ENCODE assay signal across 1 cellular context in the genomic region with DNA sequence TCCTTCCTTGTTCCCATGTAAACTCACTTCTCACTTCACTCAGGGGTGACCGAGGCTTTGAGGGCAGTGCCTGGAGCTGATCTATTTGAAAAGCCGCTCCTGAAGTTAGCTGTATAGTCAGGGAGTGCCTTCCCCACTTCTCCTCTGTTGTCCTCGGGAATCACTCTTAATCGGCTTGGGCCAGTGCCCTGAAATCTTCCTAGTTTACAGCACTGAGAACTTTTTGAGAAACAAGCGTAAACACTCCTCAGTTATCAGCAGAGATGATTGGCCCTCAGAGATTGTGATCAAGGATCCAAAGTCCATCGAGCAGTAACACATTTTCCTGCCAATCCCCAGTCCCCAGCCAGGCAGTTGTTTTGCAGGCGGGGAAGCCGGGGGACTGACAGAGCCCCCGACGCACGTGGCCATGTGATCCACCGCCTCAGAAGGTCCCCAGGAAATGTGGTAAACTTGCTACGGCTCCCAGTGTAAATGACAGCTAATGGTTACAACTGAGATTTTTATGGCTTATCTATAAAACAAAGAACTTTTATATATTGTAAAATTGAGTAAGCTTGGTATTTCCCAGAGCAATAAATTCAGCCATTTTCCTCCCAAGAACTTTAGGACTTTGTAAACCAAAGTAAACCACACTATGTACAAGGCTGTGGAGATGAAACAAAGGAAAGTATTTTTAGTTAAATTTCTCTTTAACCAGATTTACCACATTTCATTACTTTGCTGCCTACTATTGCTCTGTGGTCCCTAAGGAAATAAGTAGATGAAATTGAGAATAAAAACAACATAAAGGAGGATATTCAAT.
A peak's percentile ranks its signal among the peaks of the same experiment; 100 is the strongest.
TF ChIP-seq lines count a peak whose summit lies in the region.

No MANE protein-coding gene starts in this region.

TF ChIP-seq in HepG2, 621 proteins besides CTCF, POLR2A, EP300 and RAD21 (continues in another document):
- no peak for TF ChIP-seq MLLT10 (CRISPR knock-in tag; IDR thresholded peaks at IDR 0.05)
- 0 out of 2 replicates have a peak, but pooled peaks have one; percentile 18 for TF ChIP-seq IRF2 (CRISPR knock-in tag; IDR thresholded peaks at IDR 0.05)
- TF ChIP-seq, protein P1, sequence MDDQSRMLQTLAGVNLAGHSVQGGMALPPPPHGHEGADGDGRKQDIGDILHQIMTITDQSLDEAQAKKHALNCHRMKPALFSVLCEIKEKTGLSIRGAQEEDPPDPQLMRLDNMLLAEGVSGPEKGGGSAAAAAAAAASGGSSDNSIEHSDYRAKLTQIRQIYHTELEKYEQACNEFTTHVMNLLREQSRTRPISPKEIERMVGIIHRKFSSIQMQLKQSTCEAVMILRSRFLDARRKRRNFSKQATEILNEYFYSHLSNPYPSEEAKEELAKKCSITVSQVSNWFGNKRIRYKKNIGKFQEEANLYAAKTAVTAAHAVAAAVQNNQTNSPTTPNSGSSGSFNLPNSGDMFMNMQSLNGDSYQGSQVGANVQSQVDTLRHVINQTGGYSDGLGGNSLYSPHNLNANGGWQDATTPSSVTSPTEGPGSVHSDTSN (CRISPR knock-in tag; IDR thresholded peaks at IDR 0.05; ENCODE audit: borderline replicate concordance) = no peak
- no peak for TF ChIP-seq JDP2 (CRISPR knock-in tag; IDR thresholded peaks at IDR 0.05; ENCODE audit: borderline replicate concordance)
- no peak for TF ChIP-seq TCF12 (IDR thresholded peaks at IDR 0.05)
- peak; percentile 74; the same call in 1 of the 2 replicates for TF ChIP-seq TCF12 (CRISPR knock-in tag; IDR thresholded peaks at IDR 0.05)
- TF ChIP-seq, protein P2, sequence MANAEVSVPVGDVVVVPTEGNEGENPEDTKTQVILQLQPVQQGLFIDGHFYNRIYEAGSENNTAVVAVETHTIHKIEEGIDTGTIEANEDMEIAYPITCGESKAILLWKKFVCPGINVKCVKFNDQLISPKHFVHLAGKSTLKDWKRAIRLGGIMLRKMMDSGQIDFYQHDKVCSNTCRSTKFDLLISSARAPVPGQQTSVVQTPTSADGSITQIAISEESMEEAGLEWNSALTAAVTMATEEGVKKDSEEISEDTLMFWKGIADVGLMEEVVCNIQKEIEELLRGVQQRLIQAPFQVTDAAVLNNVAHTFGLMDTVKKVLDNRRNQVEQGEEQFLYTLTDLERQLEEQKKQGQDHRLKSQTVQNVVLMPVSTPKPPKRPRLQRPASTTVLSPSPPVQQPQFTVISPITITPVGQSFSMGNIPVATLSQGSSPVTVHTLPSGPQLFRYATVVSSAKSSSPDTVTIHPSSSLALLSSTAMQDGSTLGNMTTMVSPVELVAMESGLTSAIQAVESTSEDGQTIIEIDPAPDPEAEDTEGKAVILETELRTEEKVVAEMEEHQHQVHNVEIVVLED (CRISPR knock-in tag; IDR thresholded peaks at IDR 0.05; ENCODE audit: borderline replicate concordance) = peak; percentile 43; the same call in 1 of the 2 replicates
- no peak for TF ChIP-seq TOE1 (CRISPR knock-in tag; IDR thresholded peaks at IDR 0.05)
- TF ChIP-seq DMAP1 (CRISPR knock-in tag; IDR thresholded peaks at IDR 0.05) = 0 out of 2 replicates have a peak, but pooled peaks have one; percentile 33
- TF ChIP-seq, protein P3, sequence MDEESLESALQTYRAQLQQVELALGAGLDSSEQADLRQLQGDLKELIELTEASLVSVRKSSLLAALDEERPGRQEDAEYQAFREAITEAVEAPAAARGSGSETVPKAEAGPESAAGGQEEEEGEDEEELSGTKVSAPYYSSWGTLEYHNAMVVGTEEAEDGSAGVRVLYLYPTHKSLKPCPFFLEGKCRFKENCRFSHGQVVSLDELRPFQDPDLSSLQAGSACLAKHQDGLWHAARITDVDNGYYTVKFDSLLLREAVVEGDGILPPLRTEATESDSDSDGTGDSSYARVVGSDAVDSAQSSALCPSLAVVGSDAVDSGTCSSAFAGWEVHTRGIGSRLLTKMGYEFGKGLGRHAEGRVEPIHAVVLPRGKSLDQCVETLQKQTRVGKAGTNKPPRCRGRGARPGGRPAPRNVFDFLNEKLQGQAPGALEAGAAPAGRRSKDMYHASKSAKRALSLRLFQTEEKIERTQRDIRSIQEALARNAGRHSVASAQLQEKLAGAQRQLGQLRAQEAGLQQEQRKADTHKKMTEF (CRISPR knock-in tag; IDR thresholded peaks at IDR 0.05) = peak; percentile 61; the same call in 1 of the 2 replicates
- TF ChIP-seq NFYC (CRISPR knock-in tag; IDR thresholded peaks at IDR 0.05) = peak; percentile 52; the same call in 1 of the 2 replicates
- TF ChIP-seq, protein P4, sequence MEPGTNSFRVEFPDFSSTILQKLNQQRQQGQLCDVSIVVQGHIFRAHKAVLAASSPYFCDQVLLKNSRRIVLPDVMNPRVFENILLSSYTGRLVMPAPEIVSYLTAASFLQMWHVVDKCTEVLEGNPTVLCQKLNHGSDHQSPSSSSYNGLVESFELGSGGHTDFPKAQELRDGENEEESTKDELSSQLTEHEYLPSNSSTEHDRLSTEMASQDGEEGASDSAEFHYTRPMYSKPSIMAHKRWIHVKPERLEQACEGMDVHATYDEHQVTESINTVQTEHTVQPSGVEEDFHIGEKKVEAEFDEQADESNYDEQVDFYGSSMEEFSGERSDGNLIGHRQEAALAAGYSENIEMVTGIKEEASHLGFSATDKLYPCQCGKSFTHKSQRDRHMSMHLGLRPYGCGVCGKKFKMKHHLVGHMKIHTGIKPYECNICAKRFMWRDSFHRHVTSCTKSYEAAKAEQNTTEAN (CRISPR knock-in tag; conservative IDR thresholded peaks at IDR 0.05) = 0 out of 2 replicates have a peak, but pooled peaks have one; percentile 22
- TF ChIP-seq MEIS2 (CRISPR knock-in tag; IDR thresholded peaks at IDR 0.05) = 0 out of 2 replicates have a peak, but pooled peaks have one; percentile 42
- 0 out of 2 replicates have a peak, but pooled peaks have one; percentile 22 for TF ChIP-seq ZBTB7A (CRISPR knock-in tag; IDR thresholded peaks at IDR 0.05)
- peak; percentile 73 for TF ChIP-seq ZNF205 (CRISPR knock-in tag; IDR thresholded peaks at IDR 0.05)
- TF ChIP-seq, protein P5, sequence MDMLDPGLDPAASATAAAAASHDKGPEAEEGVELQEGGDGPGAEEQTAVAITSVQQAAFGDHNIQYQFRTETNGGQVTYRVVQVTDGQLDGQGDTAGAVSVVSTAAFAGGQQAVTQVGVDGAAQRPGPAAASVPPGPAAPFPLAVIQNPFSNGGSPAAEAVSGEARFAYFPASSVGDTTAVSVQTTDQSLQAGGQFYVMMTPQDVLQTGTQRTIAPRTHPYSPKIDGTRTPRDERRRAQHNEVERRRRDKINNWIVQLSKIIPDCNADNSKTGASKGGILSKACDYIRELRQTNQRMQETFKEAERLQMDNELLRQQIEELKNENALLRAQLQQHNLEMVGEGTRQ (IDR thresholded peaks at IDR 0.05; ENCODE audit: low read depth, low read length) = no peak
- TF ChIP-seq, protein P5 (CRISPR knock-in tag; IDR thresholded peaks at IDR 0.05; ENCODE audit: borderline replicate concordance) = peak; percentile 64; the same call in 1 of the 2 replicates
- TF ChIP-seq KDM2A (CRISPR knock-in tag; IDR thresholded peaks at IDR 0.05; ENCODE audit: borderline replicate concordance, low read depth) = no peak
- 0 out of 2 replicates have a peak, but pooled peaks have one; percentile 31 for TF ChIP-seq ZNF510 (CRISPR knock-in tag; IDR thresholded peaks at IDR 0.05; ENCODE audit: low read depth)
- TF ChIP-seq, protein P6, sequence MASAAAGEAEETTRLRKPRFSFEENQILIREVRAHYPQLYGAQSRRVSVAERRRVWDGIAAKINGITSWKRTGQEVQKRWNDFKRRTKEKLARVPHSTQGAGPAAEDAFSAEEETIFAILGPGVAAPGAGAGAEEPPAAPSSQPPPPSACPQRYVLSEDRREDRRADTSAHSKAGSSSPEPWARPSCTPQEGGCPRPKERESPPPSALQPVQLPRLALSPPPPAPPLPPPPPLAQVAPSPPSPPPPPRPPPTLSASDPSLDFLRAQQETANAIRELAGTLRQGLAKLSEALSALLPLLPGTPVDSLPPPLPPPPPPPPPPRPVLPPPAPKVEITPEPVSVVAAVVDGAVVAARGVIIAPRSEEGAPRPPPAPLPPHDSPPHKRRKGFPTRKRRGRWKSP (CRISPR knock-in tag; IDR thresholded peaks at IDR 0.05) = no peak
- TF ChIP-seq, protein P7, sequence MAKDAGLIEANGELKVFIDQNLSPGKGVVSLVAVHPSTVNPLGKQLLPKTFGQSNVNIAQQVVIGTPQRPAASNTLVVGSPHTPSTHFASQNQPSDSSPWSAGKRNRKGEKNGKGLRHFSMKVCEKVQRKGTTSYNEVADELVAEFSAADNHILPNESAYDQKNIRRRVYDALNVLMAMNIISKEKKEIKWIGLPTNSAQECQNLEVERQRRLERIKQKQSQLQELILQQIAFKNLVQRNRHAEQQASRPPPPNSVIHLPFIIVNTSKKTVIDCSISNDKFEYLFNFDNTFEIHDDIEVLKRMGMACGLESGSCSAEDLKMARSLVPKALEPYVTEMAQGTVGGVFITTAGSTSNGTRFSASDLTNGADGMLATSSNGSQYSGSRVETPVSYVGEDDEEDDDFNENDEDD (CRISPR knock-in tag; IDR thresholded peaks at IDR 0.05; ENCODE audit: borderline replicate concordance) = peak; percentile 64; the same call in 1 of the 2 replicates
- TF ChIP-seq, protein P8, sequence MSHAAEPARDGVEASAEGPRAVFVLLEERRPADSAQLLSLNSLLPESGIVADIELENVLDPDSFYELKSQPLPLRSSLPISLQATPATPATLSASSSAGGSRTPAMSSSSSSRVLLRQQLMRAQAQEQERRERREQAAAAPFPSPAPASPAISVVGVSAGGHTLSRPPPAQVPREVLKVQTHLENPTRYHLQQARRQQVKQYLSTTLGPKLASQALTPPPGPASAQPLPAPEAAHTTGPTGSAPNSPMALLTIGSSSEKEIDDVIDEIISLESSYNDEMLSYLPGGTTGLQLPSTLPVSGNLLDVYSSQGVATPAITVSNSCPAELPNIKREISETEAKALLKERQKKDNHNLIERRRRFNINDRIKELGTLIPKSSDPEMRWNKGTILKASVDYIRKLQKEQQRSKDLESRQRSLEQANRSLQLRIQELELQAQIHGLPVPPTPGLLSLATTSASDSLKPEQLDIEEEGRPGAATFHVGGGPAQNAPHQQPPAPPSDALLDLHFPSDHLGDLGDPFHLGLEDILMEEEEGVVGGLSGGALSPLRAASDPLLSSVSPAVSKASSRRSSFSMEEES (CRISPR knock-in tag; IDR thresholded peaks at IDR 0.05) = peak; percentile 64
- no peak for TF ChIP-seq CHD4 (IDR thresholded peaks at IDR 0.05; ENCODE audit: borderline replicate concordance, low read length)
- TF ChIP-seq ASH2L (IDR thresholded peaks at IDR 0.05; ENCODE audit: insufficient read length, low read depth, low read length) = peak; percentile 68
- 0 out of 2 replicates have a peak, but pooled peaks have one; percentile 41 for TF ChIP-seq ZNF101 (CRISPR knock-in tag; IDR thresholded peaks at IDR 0.05; ENCODE audit: borderline replicate concordance, low read depth)
- TF ChIP-seq ZBTB7B (CRISPR knock-in tag; IDR thresholded peaks at IDR 0.05) = peak; percentile 74
- no peak for TF ChIP-seq MBNL3 (CRISPR knock-in tag; conservative IDR thresholded peaks at IDR 0.05)
- TF ChIP-seq MED1 (CRISPR knock-in tag; IDR thresholded peaks at IDR 0.05) = 0 out of 2 replicates have a peak, but pooled peaks have one; percentile 38
- peak; percentile 31; the same call in 1 of the 2 replicates for TF ChIP-seq ISL2 (CRISPR knock-in tag; IDR thresholded peaks at IDR 0.05)
- peak; percentile 56; the same call in 1 of the 2 replicates for TF ChIP-seq ZMYM4 (CRISPR knock-in tag; IDR thresholded peaks at IDR 0.05)
- no peak for TF ChIP-seq SNRNP70 (IDR thresholded peaks at IDR 0.05; ENCODE audit: low read depth, low read length)
- no peak for TF ChIP-seq XBP1 (CRISPR knock-in tag; IDR thresholded peaks at IDR 0.05)
- TF ChIP-seq TBX2 (CRISPR knock-in tag; IDR thresholded peaks at IDR 0.05; ENCODE audit: borderline replicate concordance) = peak; percentile 88
- TF ChIP-seq, protein P9, sequence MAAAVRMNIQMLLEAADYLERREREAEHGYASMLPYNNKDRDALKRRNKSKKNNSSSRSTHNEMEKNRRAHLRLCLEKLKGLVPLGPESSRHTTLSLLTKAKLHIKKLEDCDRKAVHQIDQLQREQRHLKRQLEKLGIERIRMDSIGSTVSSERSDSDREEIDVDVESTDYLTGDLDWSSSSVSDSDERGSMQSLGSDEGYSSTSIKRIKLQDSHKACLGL (CRISPR knock-in tag; IDR thresholded peaks at IDR 0.05) = 0 out of 2 replicates have a peak, but pooled peaks have one; percentile 50
- TF ChIP-seq ZNF878 (CRISPR knock-in tag; IDR thresholded peaks at IDR 0.05) = peak; percentile 68
- TF ChIP-seq GABPB1 (CRISPR knock-in tag; IDR thresholded peaks at IDR 0.05) = peak; percentile 36; the same call in 1 of the 2 replicates
- TF ChIP-seq PHF21A (CRISPR knock-in tag; IDR thresholded peaks at IDR 0.05) = peak; percentile 77
- TF ChIP-seq, protein P10, sequence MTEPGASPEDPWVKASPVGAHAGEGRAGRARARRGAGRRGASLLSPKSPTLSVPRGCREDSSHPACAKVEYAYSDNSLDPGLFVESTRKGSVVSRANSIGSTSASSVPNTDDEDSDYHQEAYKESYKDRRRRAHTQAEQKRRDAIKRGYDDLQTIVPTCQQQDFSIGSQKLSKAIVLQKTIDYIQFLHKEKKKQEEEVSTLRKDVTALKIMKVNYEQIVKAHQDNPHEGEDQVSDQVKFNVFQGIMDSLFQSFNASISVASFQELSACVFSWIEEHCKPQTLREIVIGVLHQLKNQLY (CRISPR knock-in tag; IDR thresholded peaks at IDR 0.05) = peak; percentile 44; the same call in 1 of the 2 replicates
- TF ChIP-seq ZNF775 (CRISPR knock-in tag; IDR thresholded peaks at IDR 0.05; ENCODE audit: borderline replicate concordance) = peak; percentile 56; the same call in 1 of the 2 replicates
- no peak for TF ChIP-seq ZNF713 (CRISPR knock-in tag; IDR thresholded peaks at IDR 0.05)
- TF ChIP-seq, protein P11, sequence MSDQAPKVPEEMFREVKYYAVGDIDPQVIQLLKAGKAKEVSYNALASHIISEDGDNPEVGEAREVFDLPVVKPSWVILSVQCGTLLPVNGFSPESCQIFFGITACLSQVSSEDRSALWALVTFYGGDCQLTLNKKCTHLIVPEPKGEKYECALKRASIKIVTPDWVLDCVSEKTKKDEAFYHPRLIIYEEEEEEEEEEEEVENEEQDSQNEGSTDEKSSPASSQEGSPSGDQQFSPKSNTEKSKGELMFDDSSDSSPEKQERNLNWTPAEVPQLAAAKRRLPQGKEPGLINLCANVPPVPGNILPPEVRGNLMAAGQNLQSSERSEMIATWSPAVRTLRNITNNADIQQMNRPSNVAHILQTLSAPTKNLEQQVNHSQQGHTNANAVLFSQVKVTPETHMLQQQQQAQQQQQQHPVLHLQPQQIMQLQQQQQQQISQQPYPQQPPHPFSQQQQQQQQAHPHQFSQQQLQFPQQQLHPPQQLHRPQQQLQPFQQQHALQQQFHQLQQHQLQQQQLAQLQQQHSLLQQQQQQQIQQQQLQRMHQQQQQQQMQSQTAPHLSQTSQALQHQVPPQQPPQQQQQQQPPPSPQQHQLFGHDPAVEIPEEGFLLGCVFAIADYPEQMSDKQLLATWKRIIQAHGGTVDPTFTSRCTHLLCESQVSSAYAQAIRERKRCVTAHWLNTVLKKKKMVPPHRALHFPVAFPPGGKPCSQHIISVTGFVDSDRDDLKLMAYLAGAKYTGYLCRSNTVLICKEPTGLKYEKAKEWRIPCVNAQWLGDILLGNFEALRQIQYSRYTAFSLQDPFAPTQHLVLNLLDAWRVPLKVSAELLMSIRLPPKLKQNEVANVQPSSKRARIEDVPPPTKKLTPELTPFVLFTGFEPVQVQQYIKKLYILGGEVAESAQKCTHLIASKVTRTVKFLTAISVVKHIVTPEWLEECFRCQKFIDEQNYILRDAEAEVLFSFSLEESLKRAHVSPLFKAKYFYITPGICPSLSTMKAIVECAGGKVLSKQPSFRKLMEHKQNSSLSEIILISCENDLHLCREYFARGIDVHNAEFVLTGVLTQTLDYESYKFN (CRISPR knock-in tag; conservative IDR thresholded peaks at IDR 0.05) = peak; percentile 72
- TF ChIP-seq ZNF430 (CRISPR knock-in tag; IDR thresholded peaks at IDR 0.05) = no peak
